10 cellular contexts compared by ENCODE assay signal in genomic region chr7:66283003-66283920, GRCh38.
A peak's percentile ranks its signal among the peaks of the same experiment; 100 is the strongest.
DNase-seq lines count a peak whose midpoint lies in the region; ATAC-seq, FAIRE-seq and TF ChIP-seq lines count a peak whose summit lies in the region.
"Had no signal": no experiment of that assay in that cellular context is flagged by ENCODE, and none has a peak within 500 bp of the region (broad histone marks: within the 10 kb centered on the region; RNA-seq: fewer than 3 reads in every experiment).

No MANE protein-coding gene starts in this region.

- no peaks in the 10 kb centered on the region for H3K36me3 Mint-ChIP-seq in stimulated activated effector memory CD8-positive, alpha-beta T cell treated with anti-CD3 and anti-CD28 coated beads, Interleukin-12 subunit alpha, Interleukin-12 subunit beta, amount 100 ng/mL, for 72 hours
- H3K36me3 Mint-ChIP-seq: activated naive CD8-positive, alpha-beta T cell treated with anti-CD3 and anti-CD28 coated beads, Interleukin-2, amount 10 ng/mL, durations not matched to agents 7 days and 5 days had no signal

- no peaks in the 10 kb centered on the region for H3K9me3 Mint-ChIP-seq in stimulated activated effector memory CD8-positive, alpha-beta T cell treated with anti-CD3 and anti-CD28 coated beads, Interleukin-12 subunit alpha, Interleukin-12 subunit beta, amount 100 ng/mL, for 72 hours
- H3K9me3 Mint-ChIP-seq: activated naive CD8-positive, alpha-beta T cell treated with anti-CD3 and anti-CD28 coated beads, Interleukin-2, amount 10 ng/mL, durations not matched to agents 7 days and 5 days had no signal

- DNase-seq in H54 (ENCODE audit: insufficient read length, low spot score) (peak; percentile 40), SW480 (ENCODE audit: low spot score) (peak; percentile 37), fibroblast of villous mesenchyme (ENCODE audit: low read depth) (peak; percentile 79), GM13976 (ENCODE audit: low spot score) (no peak)
- DNase-seq in stimulated activated effector memory CD8-positive, alpha-beta T cell treated with anti-CD3 and anti-CD28 coated beads, Interleukin-12 subunit alpha, Interleukin-12 subunit beta, amount 100 ng/mL, for 72 hours (ENCODE audit: low spot score in 2 of 2) = no peak
- DNase-seq: activated naive CD8-positive, alpha-beta T cell treated with anti-CD3 and anti-CD28 coated beads, Interleukin-2, amount 10 ng/mL, durations not matched to agents 7 days and 5 days; H7 had no signal

- no peak overlapping the region for H3K4me3 Mint-ChIP-seq in stimulated activated effector memory CD8-positive, alpha-beta T cell treated with anti-CD3 and anti-CD28 coated beads, Interleukin-12 subunit alpha, Interleukin-12 subunit beta, amount 100 ng/mL, for 72 hours
- H3K4me3 Mint-ChIP-seq: activated naive CD8-positive, alpha-beta T cell treated with anti-CD3 and anti-CD28 coated beads, Interleukin-2, amount 10 ng/mL, durations not matched to agents 7 days and 5 days had no signal

- TF ChIP-seq CTCF in fibroblast of villous mesenchyme (IDR thresholded peaks at IDR 0.05; ENCODE audit: insufficient read depth, low read depth, low read length) (no peak), GM13976 (IDR thresholded peaks at IDR 0.05; ENCODE audit: borderline replicate concordance, control extremely low read depth, extremely low read depth, insufficient read depth, missing control alignments) (no peak)

- H3K4me3 ChIP-seq in fibroblast of villous mesenchyme (ENCODE audit: low read depth, low read length) = no peak overlapping the region

- H3K4me1 Mint-ChIP-seq in stimulated activated effector memory CD8-positive, alpha-beta T cell treated with anti-CD3 and anti-CD28 coated beads, Interleukin-12 subunit alpha, Interleukin-12 subunit beta, amount 100 ng/mL, for 72 hours = no peaks in the 10 kb centered on the region

- in situ Hi-C loops in GM13976 (cut with MboI; ENCODE audit: low sequenced_read_pairs, unreplicated experiment) = no loop called here

- FAIRE-seq in H54 (lab: Jason Lieb, UNC) = peak; percentile 45

- no peak overlapping the region for H3K27ac Mint-ChIP-seq in stimulated activated effector memory CD8-positive, alpha-beta T cell treated with anti-CD3 and anti-CD28 coated beads, Interleukin-12 subunit alpha, Interleukin-12 subunit beta, amount 100 ng/mL, for 72 hours
- H3K27ac Mint-ChIP-seq: activated naive CD8-positive, alpha-beta T cell treated with anti-CD3 and anti-CD28 coated beads, Interleukin-2, amount 10 ng/mL, durations not matched to agents 7 days and 5 days had no signal

- TF ChIP-seq POLR2A in H54 (IDR thresholded peaks at IDR 0.05; ENCODE audit: low read depth, low read length) = no peak

- ATAC-seq in stimulated activated effector memory CD8-positive, alpha-beta T cell treated with anti-CD3 and anti-CD28 coated beads, Interleukin-12 subunit alpha, Interleukin-12 subunit beta, amount 100 ng/mL, for 72 hours = peak; percentile 87
- ATAC-seq in GM21528 (IDR thresholded peaks at IDR 0.05; ENCODE audit: low FRiP score, unreplicated experiment) = no peak
- ATAC-seq in GM21576 (IDR thresholded peaks at IDR 0.05; ENCODE audit: unreplicated experiment) = no peak
- ATAC-seq in HG03521 (IDR thresholded peaks at IDR 0.05; ENCODE audit: unreplicated experiment) = no peak

Comparison
In these comparisons a context has a peak if more than half of its experiments do, and no peak if none do; other contexts are left out.
1. DNase-seq: peak in H54 (single experiment), SW480 (single experiment) and fibroblast of villous mesenchyme (single experiment); none in stimulated activated effector memory CD8-positive, alpha-beta T cell treated with anti-CD3 and anti-CD28 coated beads, Interleukin-12 subunit alpha, Interleukin-12 subunit beta, amount 100 ng/mL, for 72 hours (0 of 2) and GM13976 (single experiment).